29 cellular contexts compared by ENCODE assay signal in the genomic region with DNA sequence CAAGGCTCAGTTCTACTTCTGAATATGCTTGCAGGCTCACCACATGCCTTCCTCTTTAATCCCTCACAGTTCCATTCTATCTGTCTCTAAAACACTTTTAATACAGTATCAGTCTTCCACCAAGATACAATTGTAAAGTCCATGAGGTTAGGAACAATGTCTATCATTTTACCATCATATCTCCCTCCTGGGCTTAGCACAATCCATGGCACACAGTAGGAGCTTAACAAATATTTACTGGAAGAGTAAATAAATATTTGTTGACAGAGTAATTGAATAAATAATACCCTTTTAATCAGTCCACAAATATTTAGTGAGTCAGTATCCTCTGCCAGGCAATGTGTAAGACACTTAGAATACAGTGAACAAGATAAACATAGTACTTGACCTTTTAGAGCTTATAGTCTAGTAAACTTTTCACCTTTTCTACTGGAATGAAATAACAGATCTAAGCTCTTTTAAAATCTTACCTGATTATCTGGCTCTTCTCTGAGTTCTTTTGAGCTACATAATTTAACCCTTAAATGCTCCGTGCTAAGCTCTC. TPM values are rescaled to one million over a fixed set of nuclear protein-coding genes. Genes with fewer than 3 reads are reported as not detected.
A peak's percentile ranks its signal among the peaks of the same experiment; 100 is the strongest.
DNase-seq lines count a peak whose midpoint lies in the region; ATAC-seq, FAIRE-seq and TF ChIP-seq lines count a peak whose summit lies in the region.
"Had no signal": no experiment of that assay in that cellular context is flagged by ENCODE, and none has a peak within 500 bp of the region (broad histone marks: within the 10 kb centered on the region; RNA-seq: fewer than 3 reads in every experiment).

No MANE protein-coding gene starts in this region.

- H3K9me3 ChIP-seq in HEK293 (ENCODE audit: control insufficient read depth, insufficient read depth, low read depth, low read length) (no peaks in the 10 kb centered on the region), PC-9 (ENCODE audit: insufficient read depth, low read depth) (no peaks in the 10 kb centered on the region), HepG2 (ENCODE audit: low read length) (no peaks in the 10 kb centered on the region), lower lobe of right lung (no peaks in the 10 kb centered on the region)
- H3K9me3 ChIP-seq: BLaER1 treated with 17β-estradiol and CSF1 and Interleukin-3, amounts not matched to agents 10 nM and 100 nM had no signal

- H3K27me3 ChIP-seq in PC-9 (ENCODE audit: insufficient read depth, low read depth) (no peaks in the 10 kb centered on the region), HepG2 (ENCODE audit: control insufficient read depth in 1 of 2, insufficient read depth in 2 of 2, low read length in 2 of 2) (no peaks in the 10 kb centered on the region; a peak in 1 of 5 replicates), lower lobe of right lung (ENCODE audit: low read depth) (no peaks in the 10 kb centered on the region)
- H3K27me3 ChIP-seq: BLaER1 treated with 17β-estradiol and CSF1 and Interleukin-3, amounts not matched to agents 10 nM and 100 nM had no signal

- H3F3A ChIP-seq in PC-9 (ENCODE audit: insufficient read depth, low read depth) = peaks cover 6% of the 10 kb centered on the region; the same call in 1 of the 2 replicates

- no peak for TF ChIP-seq POLR2A in HepG2 (IDR thresholded peaks at IDR 0.05; ENCODE audit: insufficient read depth in 1 of 2, low read depth in 2 of 2, low read length in 2 of 2)

- H3K27ac Mint-ChIP-seq in T-cell = no peak overlapping the region
- H3K27ac Mint-ChIP-seq: T-helper 1 cell treated with Interleukin-12 subunit alpha and Interleukin-12 subunit beta and Interleukin-4 antibody, amounts not matched to agents 30 μg/mL and 1 μg/mL, for 36 hours had no signal

- FAIRE-seq in HepG2 (lab: Jason Lieb, UNC) = no peak
- FAIRE-seq: A204.1, GM12891, H54 had no signal

- no peaks in the 10 kb centered on the region for H3K9me3 Mint-ChIP-seq in T-cell
- H3K9me3 Mint-ChIP-seq: CD4-positive, alpha-beta T cell; T-helper 1 cell treated with Interleukin-12 subunit alpha and Interleukin-12 subunit beta and Interleukin-4 antibody, amounts not matched to agents 30 μg/mL and 1 μg/mL, for 36 hours had no signal

- in situ Hi-C loops in HepG2 (cut with HindIII; ENCODE audit: extremely low pct_ligation_motif_present, low pct_unique_long_range_greater_than_20kb) = no loop called here

- POLR2A ChIA-PET in HEK293 (lab: Yijun Ruan, JAX) (interaction anchor here (1.0 kb wide), 1 partner anchor 13 kb away, joined by 9 read pairs; a partner anchor contains a TSS), PC-9 (lab: Charles Lee; ENCODE audit: unreplicated experiment) (no interaction called here), HepG2 (lab: Yijun Ruan, JAX) (interaction anchor here (0.9 to 4.1 kb wide), 2 partner anchors 10 to 14 kb away, joined by 4 to 20 read pairs; a partner anchor contains a TSS), T-cell (lab: Charles Lee) (interaction anchor here (0.6 to 3.0 kb wide), 4 partner anchors 8 to 303 kb away, joined by 3 to 23 read pairs (median 4); a partner anchor contains a TSS)

- no TSS peak for BruUV-seq in PC-9 (replicated peaks; lab: Mats Ljungman, UMichigan)
- no TSS peak for BruUV-seq in HepG2 (replicated peaks; lab: Mats Ljungman, UMichigan)

- ATAC-seq in HepG2 = no peak
- no peak for ATAC-seq in T-cell (replicated peaks in 1 of 4)
- ATAC-seq in lower lobe of right lung = no peak

- H3K4me2 ChIP-seq in PC-9 = peak overlapping the region; percentile 12; the same call in 1 of the 2 replicates
- no peak overlapping the region for H3K4me2 ChIP-seq in HepG2 (ENCODE audit: low read depth, low read length)
- H3K4me2 ChIP-seq: BLaER1 treated with 17β-estradiol and CSF1 and Interleukin-3, amounts not matched to agents 10 nM and 100 nM had no signal

- no peak overlapping the region for H3K4me3 Mint-ChIP-seq in T-cell
- H3K4me3 Mint-ChIP-seq: CD4-positive, alpha-beta T cell; T-helper 1 cell treated with Interleukin-12 subunit alpha and Interleukin-12 subunit beta and Interleukin-4 antibody, amounts not matched to agents 30 μg/mL and 1 μg/mL, for 36 hours had no signal

- TF ChIP-seq CTCF in HEK293 (tag by site-specific recombination; IDR thresholded peaks at IDR 0.05) = no peak
- TF ChIP-seq CTCF in PC-9 (conservative IDR thresholded peaks at IDR 0.05) = no peak
- no peak for TF ChIP-seq CTCF in HepG2 (CRISPR knock-in tag; IDR thresholded peaks at IDR 0.05)
- no peak for TF ChIP-seq CTCF in lower lobe of right lung (IDR thresholded peaks at IDR 0.05)

- DNase-seq in DMS53 (lab: John Stamatoyannopoulos, UW) = peak; percentile 93
- peak in 1 of 2 experiments; percentile 50 for DNase-seq in PC-9
- no peak for DNase-seq in HepG2 (ENCODE audit: low spot score)
- DNase-seq in T-cell = no peak
- DNase-seq in NCI-H524 (lab: John Stamatoyannopoulos, UW) = no peak
- no peak for DNase-seq in lower lobe of right lung
- DNase-seq: CD4-positive, alpha-beta T cell; DMS79; GF-D8; IMR-90; KG1; NCI-H1048; NCI-H1417; NCI-H1694; NCI-H2081 treated with DMSO at 0.1 percent for 48 hours; NCI-H2171; NCI-H226; NCI-H524 treated with DMSO at 0.1 percent for 48 hours; NCI-H82; NK-92 treated with Interleukin-12 subunit alpha and Interleukin-12 subunit beta, amount 100 ng/mL, for 24 hours; SIG-M5 had no signal

- no peaks in the 10 kb centered on the region for H4K20me1 ChIP-seq in PC-9 (ENCODE audit: insufficient read depth)
- H4K20me1 ChIP-seq in HepG2 (ENCODE audit: insufficient read depth, low read length) = no peaks in the 10 kb centered on the region
- H4K20me1 ChIP-seq: BLaER1 treated with 17β-estradiol and CSF1 and Interleukin-3, amounts not matched to agents 10 nM and 100 nM had no signal

- no peak for TF ChIP-seq RAD21 in HepG2 (CRISPR knock-in tag; IDR thresholded peaks at IDR 0.05)

- intact Hi-C loops in PC-9 (cut with micrococcal nuclease; ENCODE audit: unreplicated experiment) = no loop called here
- intact Hi-C loops in HepG2 (cut with micrococcal nuclease; ENCODE audit: unreplicated experiment) = no loop called here
- intact Hi-C loops in lower lobe of right lung (cut with DNase I) = no loop called here

- no peak overlapping the region for H3K9ac ChIP-seq in HepG2 (ENCODE audit: insufficient read depth, low read depth, low read length)
- H3K9ac ChIP-seq: BLaER1 treated with 17β-estradiol and CSF1 and Interleukin-3, amounts not matched to agents 10 nM and 100 nM had no signal

- H3K27me3 Mint-ChIP-seq in T-cell = peaks cover 10 to 13% of the 10 kb centered on the region in 2 donors

- H3K36me3 ChIP-seq in HEK293 (ENCODE audit: control insufficient read depth in 2 of 2, insufficient read depth in 1 of 2, low read length in 2 of 2) (no peaks in the 10 kb centered on the region), PC-9 (ENCODE audit: low read depth) (no peaks in the 10 kb centered on the region), HepG2 (replicated peaks in 1 of 2; ENCODE audit: control insufficient read depth in 1 of 2, insufficient read depth in 2 of 2, low read length in 2 of 2) (no peaks in the 10 kb centered on the region), lower lobe of right lung (no peaks in the 10 kb centered on the region)
- H3K36me3 ChIP-seq: BLaER1 treated with 17β-estradiol and CSF1 and Interleukin-3, amounts not matched to agents 10 nM and 100 nM had no signal

- H3K4me1 Mint-ChIP-seq in T-cell = peaks cover 20 to 26% (median 23%) of the 10 kb centered on the region in 3 donors

- no peak overlapping the region for H3K27ac ChIP-seq in HEK293 (ENCODE audit: extremely low read depth, low read depth, low read length)
- peak overlapping the region; percentile 6; the same call in 1 of the 2 replicates for H3K27ac ChIP-seq in PC-9
- H3K27ac ChIP-seq in HepG2 (ENCODE audit: extremely low read length, insufficient read depth, low read length) = no peak overlapping the region
- H3K27ac ChIP-seq in lower lobe of right lung = no peak overlapping the region
- H3K27ac ChIP-seq: BLaER1 treated with 17β-estradiol and CSF1 and Interleukin-3, amounts not matched to agents 10 nM and 100 nM; RWPE1; SK-N-MC had no signal

- H3K4me1 ChIP-seq in HEK293 (ENCODE audit: control insufficient read depth, insufficient read depth, low read length) (peaks cover 7% of the 10 kb centered on the region), PC-9 (replicated peaks; ENCODE audit: insufficient read depth) (peaks cover 18% of the 10 kb centered on the region; the same call in 1 of the 2 replicates), HepG2 (ENCODE audit: insufficient read depth, low read length) (peaks cover 22% of the 10 kb centered on the region), lower lobe of right lung (peaks cover 11% of the 10 kb centered on the region)

- peak in 1 of 2 experiments; percentile 32; a peak in 1 of 4 replicates for TF ChIP-seq EP300 in HepG2 (IDR thresholded peaks at IDR 0.05; ENCODE audit: low read depth in 2 of 2, low read length in 2 of 2)
- no peak for TF ChIP-seq EP300 in HepG2 (CRISPR knock-in tag; IDR thresholded peaks at IDR 0.05; ENCODE audit: borderline replicate concordance)

- CTCF ChIA-PET in HEK293 (lab: Yijun Ruan, JAX) = no interaction called here
- CTCF ChIA-PET in PC-9 (lab: Charles Lee) = no interaction called here
- CTCF ChIA-PET in HepG2 (lab: Yijun Ruan, JAX; ENCODE audit: low intra/inter-chr PET ratio, low total read pairs) = no interaction called here
- CTCF ChIA-PET in T-cell (lab: Charles Lee) = no interaction called here

- WGBS in HepG2 (ENCODE audit: low lambda C conversion rate) = 41% methylated on average over 1 of the region's 1 CpG

- no peaks in the 10 kb centered on the region for H3K9me2 ChIP-seq in PC-9 (ENCODE audit: insufficient read depth)

- H2AFZ ChIP-seq in PC-9 (no peak overlapping the region), HepG2 (ENCODE audit: low read length) (no peak overlapping the region)

- no peak overlapping the region for H3K4me3 ChIP-seq in HEK293 (ENCODE audit: low read depth, low read length)
- H3K4me3 ChIP-seq in PC-9 = no peak overlapping the region
- H3K4me3 ChIP-seq in HepG2 (replicated peaks in 1 of 3; ENCODE audit: insufficient read depth in 1 of 3, low read depth in 2 of 3, low read length in 3 of 3) = no peak overlapping the region
- no peak overlapping the region for H3K4me3 ChIP-seq in lower lobe of right lung
- H3K4me3 ChIP-seq: BLaER1 treated with 17β-estradiol and CSF1 and Interleukin-3, amounts not matched to agents 10 nM and 100 nM; SK-N-MC had no signal

- no peaks in the 10 kb centered on the region for H3K36me3 Mint-ChIP-seq in T-cell

- H3K79me2 ChIP-seq in PC-9 (ENCODE audit: low read depth) (no peaks in the 10 kb centered on the region), HepG2 (ENCODE audit: insufficient read depth, low read length) (no peaks in the 10 kb centered on the region)

RNA-seq across cellular contexts. Expression of a gene that starts 12.7 kb away (rescaled TPM):
- total RNA-seq in PC-9 (2021) = 63.6 and 112 TPM in 2 replicates
- total RNA-seq in HepG2 (2016; rRNA removed; fragmentation: Illumina TruSeq; extraction: Trizol) = 25.0 and 46.2 TPM in 2 replicates
- total RNA-seq in HepG2 (2016; cell fraction: cytosol; rRNA removed; fragmentation: Illumina TruSeq; extraction: Trizol; ENCODE audit: low read depth) = 21.8 and 26.9 TPM in 2 replicates
- 23.2 and 49.2 TPM in 2 replicates for total RNA-seq in HepG2 (2016; cell fraction: insoluble cytoplasmic fraction; rRNA removed; fragmentation: Illumina TruSeq; extraction: Trizol)
- 27.1 and 30.4 TPM in 2 replicates for total RNA-seq in HepG2 (2016; cell fraction: membrane; rRNA removed; fragmentation: Illumina TruSeq; extraction: Trizol)
- total RNA-seq in HepG2 (2016; cell fraction: nucleus; rRNA removed; fragmentation: Illumina TruSeq; extraction: Trizol) = 59.8 and 64.1 TPM in 2 replicates
- polyA plus RNA-seq in HepG2 (2011; rRNA removed) = 33.2 and 36.2 TPM in 2 replicates
- polyA plus RNA-seq in HepG2 (2011; cell fraction: cytosol; rRNA removed) = 30.4 and 31.8 TPM in 2 replicates
- polyA plus RNA-seq in HepG2 (2011; cell fraction: nucleus; rRNA removed) = 131 and 138 TPM in 2 replicates
- 49.0 and 63.8 TPM in 2 replicates for polyA plus RNA-seq in HepG2 (2012)
- polyA plus RNA-seq in HepG2 (2016; cell fraction: cytosol; fragmentation: Illumina TruSeq; extraction: Trizol; ENCODE audit: low read depth) = 24.1 and 25.0 TPM in 2 replicates
- 48.7 and 51.1 TPM in 2 replicates for polyA plus RNA-seq in HepG2 (2016; cell fraction: insoluble cytoplasmic fraction; fragmentation: Illumina TruSeq; extraction: Trizol; ENCODE audit: low read depth)
- polyA plus RNA-seq in HepG2 (2016; cell fraction: membrane; fragmentation: Illumina TruSeq; extraction: Trizol; ENCODE audit: low read depth) = 26.6 and 28.9 TPM in 2 replicates
- polyA plus RNA-seq in HepG2 (2016; cell fraction: nucleus; fragmentation: Illumina TruSeq; extraction: Trizol; ENCODE audit: insufficient read depth, low read depth) = 151 and 156 TPM in 2 replicates
- 1.4 and 17.0 TPM in 2 replicates for polyA minus RNA-seq in HepG2 (2011; rRNA and poly(A)+ RNA removed; ENCODE audit: low replicate concordance)
- 11.3 and 13.7 TPM in 2 replicates for polyA minus RNA-seq in HepG2 (2011; cell fraction: cytosol; rRNA and poly(A)+ RNA removed)
- 60.7 and 75.2 TPM in 2 replicates for polyA minus RNA-seq in HepG2 (2011; cell fraction: nucleus; rRNA and poly(A)+ RNA removed)
- total RNA-seq in T-cell = 10 to 100 TPM; 16.0 to 85.8 (median 21.9) TPM
- 13.6 TPM for total RNA-seq in lower lobe of right lung
